1 cellular context compared by ENCODE assay signal in genomic region chr17:73325527-73325842, GRCh38.
TF ChIP-seq lines count a peak whose summit lies in the region.

No MANE protein-coding gene starts in this region.

TF ChIP-seq in WTC11, 78 proteins besides CTCF, POLR2A, EP300 and RAD21 (continued from another document):
- no peak for TF ChIP-seq GTF2I (CRISPR knock-in tag; conservative IDR thresholded peaks at IDR 0.05)
- TF ChIP-seq, protein P1, sequence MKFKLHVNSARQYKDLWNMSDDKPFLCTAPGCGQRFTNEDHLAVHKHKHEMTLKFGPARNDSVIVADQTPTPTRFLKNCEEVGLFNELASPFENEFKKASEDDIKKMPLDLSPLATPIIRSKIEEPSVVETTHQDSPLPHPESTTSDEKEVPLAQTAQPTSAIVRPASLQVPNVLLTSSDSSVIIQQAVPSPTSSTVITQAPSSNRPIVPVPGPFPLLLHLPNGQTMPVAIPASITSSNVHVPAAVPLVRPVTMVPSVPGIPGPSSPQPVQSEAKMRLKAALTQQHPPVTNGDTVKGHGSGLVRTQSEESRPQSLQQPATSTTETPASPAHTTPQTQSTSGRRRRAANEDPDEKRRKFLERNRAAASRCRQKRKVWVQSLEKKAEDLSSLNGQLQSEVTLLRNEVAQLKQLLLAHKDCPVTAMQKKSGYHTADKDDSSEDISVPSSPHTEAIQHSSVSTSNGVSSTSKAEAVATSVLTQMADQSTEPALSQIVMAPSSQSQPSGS (CRISPR knock-in tag; IDR thresholded peaks at IDR 0.05; ENCODE audit: borderline replicate concordance, low read depth): no peak
- no peak for TF ChIP-seq ATF1 (CRISPR knock-in tag; IDR thresholded peaks at IDR 0.05)
- no peak for TF ChIP-seq EMX1 (CRISPR knock-in tag; IDR thresholded peaks at IDR 0.05)
- TF ChIP-seq NR1H2 (CRISPR knock-in tag; IDR thresholded peaks at IDR 0.05): no peak
